ENCODE assay signal across 8 cellular contexts in genomic region chr6:33454009-33454946, GRCh38.
DNase-seq lines count a peak whose midpoint lies in the region; ATAC-seq and TF ChIP-seq lines count a peak whose summit lies in the region.

ZBTB9 (plus strand) TSS chr6:33454576; CDS start chr6:33455101, 525 bp downstream.

- H3K9me3 Mint-ChIP-seq in central memory CD8-positive, alpha-beta T cell: no peaks in the 10 kb centered on the region

- peak; percentile 96 for ATAC-seq in GM19035 (IDR thresholded peaks at IDR 0.05; ENCODE audit: unreplicated experiment)
- peak; percentile 98 for ATAC-seq in HG03342 (IDR thresholded peaks at IDR 0.05; ENCODE audit: unreplicated experiment)
- peak; percentile 99 for ATAC-seq in central memory CD8-positive, alpha-beta T cell (replicated peaks; ENCODE audit: extremely low read depth, poor library complexity, severe bottlenecking)

- peaks cover 12% of the 10 kb centered on the region for H3K36me3 Mint-ChIP-seq in central memory CD8-positive, alpha-beta T cell (ENCODE audit: insufficient read depth)

- no peaks in the 10 kb centered on the region for H3K27me3 Mint-ChIP-seq in central memory CD8-positive, alpha-beta T cell

- no peak for TF ChIP-seq CTCF in AG10803 (conservative IDR thresholded peaks at IDR 0.05; ENCODE audit: low read length)

- H3K27ac Mint-ChIP-seq in central memory CD8-positive, alpha-beta T cell (ENCODE audit: low read depth): peak within 1 kb of the TSS; percentile 98

- H3K4me3 Mint-ChIP-seq in central memory CD8-positive, alpha-beta T cell: peak within 1 kb of the TSS; percentile 99

- H3K4me3 ChIP-seq in AG10803 (ENCODE audit: low read length): peak within 1 kb of the TSS; percentile 92

- DNase-seq in AG10803 (ENCODE audit: low read depth) (peak; percentile 95), NCI-H345 treated with DMSO at 0.1 percent for 48 hours (lab: John Stamatoyannopoulos, UW; ENCODE audit: unreplicated experiment) (peak; percentile 93), islet precursor cell (peak; percentile 98)
- DNase-seq in activated CD4-positive, CD25-positive, alpha-beta regulatory T cell treated with anti-CD3 and anti-CD28 coated beads, Interleukin-2, amount 50 U/mL, for 16 hours (ENCODE audit: low read depth, low spot score): peak; percentile 89
- DNase-seq in central memory CD8-positive, alpha-beta T cell (ENCODE audit: low spot score in 2 of 2): peak; percentile 85 to 89
- peak; percentile 89 for DNase-seq in stimulated activated CD4-positive, alpha-beta T cell treated with anti-CD3 and anti-CD28 coated beads, Interleukin-12 subunit alpha, Interleukin-12 subunit beta, amount 100 ng/mL, for 4 hours

- peaks cover 31% of the 10 kb centered on the region for H3K4me1 Mint-ChIP-seq in central memory CD8-positive, alpha-beta T cell

Comparison
In these comparisons a context has a peak if more than half of its experiments do, and no peak if none do; other contexts are left out.
1. Peak in every context shown above with its lines: DNase-seq, ATAC-seq and H3K4me3 ChIP-seq.